ENCODE assay signal across 1 cellular context in genomic region chr20:47357296-47358051, GRCh38.
TF ChIP-seq lines count a peak whose summit lies in the region.

No MANE protein-coding gene starts in this region.

TF ChIP-seq in HepG2, 621 proteins besides CTCF, POLR2A, EP300 and RAD21 (continued from another document and continues in another):
- peak; percentile 71 for TF ChIP-seq ELK4 (CRISPR knock-in tag; IDR thresholded peaks at IDR 0.05; ENCODE audit: borderline replicate concordance)
- peak; percentile 74 for TF ChIP-seq RNF2 (conservative IDR thresholded peaks at IDR 0.05; ENCODE audit: low read depth)
- 0 out of 2 replicates have a peak, but pooled peaks have one; percentile 31 for TF ChIP-seq SMAD9 (CRISPR knock-in tag; IDR thresholded peaks at IDR 0.05)
- peak; percentile 82 for TF ChIP-seq POLR2AphosphoS5 (IDR thresholded peaks at IDR 0.05; ENCODE audit: low read depth, low read length)
- TF ChIP-seq CREB1 (IDR thresholded peaks at IDR 0.05): peak; percentile 14; the same call in 1 of the 2 replicates
- no peak; the same call in 1 of the 2 replicates for TF ChIP-seq CREB1 (CRISPR knock-in tag; IDR thresholded peaks at IDR 0.05)
- TF ChIP-seq ZGPAT (CRISPR knock-in tag; IDR thresholded peaks at IDR 0.05): peak; percentile 100
- peak; percentile 84; the same call in 1 of the 2 replicates for TF ChIP-seq ZNF432 (CRISPR knock-in tag; IDR thresholded peaks at IDR 0.05; ENCODE audit: borderline replicate concordance)
- TF ChIP-seq RBAK (CRISPR knock-in tag; IDR thresholded peaks at IDR 0.05): peak; percentile 71; the same call in 1 of the 2 replicates
- TF ChIP-seq CCDC6 (CRISPR knock-in tag; IDR thresholded peaks at IDR 0.05): peak; percentile 95
- TF ChIP-seq TFE3 (CRISPR knock-in tag; IDR thresholded peaks at IDR 0.05): peak; percentile 92
- TF ChIP-seq ZNF782 (CRISPR knock-in tag; IDR thresholded peaks at IDR 0.05; ENCODE audit: borderline replicate concordance): peak; percentile 93; the same call in 1 of the 2 replicates
- peak; percentile 97; the same call in 1 of the 2 replicates for TF ChIP-seq POGK (CRISPR knock-in tag; conservative IDR thresholded peaks at IDR 0.05)
- peak; percentile 63; the same call in 1 of the 2 replicates for TF ChIP-seq SP4 (CRISPR knock-in tag; IDR thresholded peaks at IDR 0.05)
- peak; percentile 23 for TF ChIP-seq PAX8 (CRISPR knock-in tag; IDR thresholded peaks at IDR 0.05; ENCODE audit: borderline replicate concordance)
- TF ChIP-seq POGZ (CRISPR knock-in tag; IDR thresholded peaks at IDR 0.05): peak; percentile 87
- peak; percentile 94 for TF ChIP-seq BORCS8-MEF2B (CRISPR knock-in tag; IDR thresholded peaks at IDR 0.05)
- peak; percentile 91 for TF ChIP-seq GZF1 (CRISPR knock-in tag; IDR thresholded peaks at IDR 0.05)
- peak; percentile 72 for TF ChIP-seq LCORL (IDR thresholded peaks at IDR 0.05)
- peak; percentile 98 for TF ChIP-seq LCORL (CRISPR knock-in tag; IDR thresholded peaks at IDR 0.05)
- TF ChIP-seq ELF3 (CRISPR knock-in tag; IDR thresholded peaks at IDR 0.05): peak; percentile 100
- TF ChIP-seq ZNF614 (CRISPR knock-in tag; IDR thresholded peaks at IDR 0.05; ENCODE audit: borderline replicate concordance): peak; percentile 99
- TF ChIP-seq THAP9 (CRISPR knock-in tag; IDR thresholded peaks at IDR 0.05; ENCODE audit: borderline replicate concordance): peak; percentile 92
- TF ChIP-seq ZNF331 (CRISPR knock-in tag; IDR thresholded peaks at IDR 0.05): peak; percentile 98
- peak; percentile 94 for TF ChIP-seq ZHX1 (CRISPR knock-in tag; IDR thresholded peaks at IDR 0.05; ENCODE audit: low read depth)
- peak; percentile 35 for TF ChIP-seq MAZ (IDR thresholded peaks at IDR 0.05; ENCODE audit: borderline replicate concordance, low read depth, low read length)
- peak; percentile 94; the same call in 1 of the 2 replicates for TF ChIP-seq MAZ (CRISPR knock-in tag; IDR thresholded peaks at IDR 0.05; ENCODE audit: low read depth)
- TF ChIP-seq ZNF546 (CRISPR knock-in tag; conservative IDR thresholded peaks at IDR 0.05): no peak; the same call in 1 of the 2 replicates
- no peak for TF ChIP-seq CENPX (CRISPR knock-in tag; IDR thresholded peaks at IDR 0.05)
- TF ChIP-seq CSRNP1 (CRISPR knock-in tag; IDR thresholded peaks at IDR 0.05): peak; percentile 85
- 0 out of 2 replicates have a peak, but pooled peaks have one; percentile 43 for TF ChIP-seq PREB (CRISPR knock-in tag; IDR thresholded peaks at IDR 0.05)
- peak; percentile 67 for TF ChIP-seq ZNF30 (CRISPR knock-in tag; IDR thresholded peaks at IDR 0.05)
- TF ChIP-seq RCOR2 (CRISPR knock-in tag; IDR thresholded peaks at IDR 0.05): peak; percentile 97
- peak; percentile 97 for TF ChIP-seq SAFB2 (CRISPR knock-in tag; IDR thresholded peaks at IDR 0.05; ENCODE audit: borderline replicate concordance, low read depth)
- TF ChIP-seq MATR3 (CRISPR knock-in tag; IDR thresholded peaks at IDR 0.05): no peak
- TF ChIP-seq ZNF704 (CRISPR knock-in tag; IDR thresholded peaks at IDR 0.05; ENCODE audit: borderline replicate concordance): peak; percentile 96
- TF ChIP-seq HOXA3 (CRISPR knock-in tag; IDR thresholded peaks at IDR 0.05): peak; percentile 98
- peak; percentile 79 for TF ChIP-seq JARID2 (CRISPR knock-in tag; IDR thresholded peaks at IDR 0.05; ENCODE audit: insufficient replicate concordance)
- TF ChIP-seq ETV5 (CRISPR knock-in tag; IDR thresholded peaks at IDR 0.05; ENCODE audit: borderline replicate concordance): peak; percentile 99
- TF ChIP-seq ZNF724P (CRISPR knock-in tag; IDR thresholded peaks at IDR 0.05; ENCODE audit: borderline replicate concordance): peak; percentile 94
- peak; percentile 91 for TF ChIP-seq ZBTB3 (CRISPR knock-in tag; IDR thresholded peaks at IDR 0.05; ENCODE audit: borderline replicate concordance, low read depth)
- TF ChIP-seq MYNN (CRISPR knock-in tag; IDR thresholded peaks at IDR 0.05; ENCODE audit: low read depth): no peak; the same call in none of the 2 replicates
- peak; percentile 95; the same call in 1 of the 2 replicates for TF ChIP-seq MTF2 (CRISPR knock-in tag; IDR thresholded peaks at IDR 0.05; ENCODE audit: borderline replicate concordance)
- TF ChIP-seq EHMT2 (IDR thresholded peaks at IDR 0.05; ENCODE audit: borderline replicate concordance, low read depth, low read length): no peak
- peak; percentile 95; the same call in 1 of the 2 replicates for TF ChIP-seq ZSCAN9 (CRISPR knock-in tag; IDR thresholded peaks at IDR 0.05; ENCODE audit: borderline replicate concordance)
- peak; percentile 60 for TF ChIP-seq ARID3A (IDR thresholded peaks at IDR 0.05; ENCODE audit: low read depth, low read length)
- TF ChIP-seq ASH2L (IDR thresholded peaks at IDR 0.05; ENCODE audit: insufficient read length, low read depth, low read length): peak; percentile 91
- TF ChIP-seq EED (CRISPR knock-in tag; IDR thresholded peaks at IDR 0.05): 0 out of 2 replicates have a peak, but pooled peaks have one; percentile 15
- TF ChIP-seq TOPORS (CRISPR knock-in tag; IDR thresholded peaks at IDR 0.05): peak; percentile 93
